Comparison of ENCODE assay signal across 1 cellular context in genomic region chr17:81705518-81706231, GRCh38.
TF ChIP-seq lines count a peak whose summit lies in the region.

No MANE protein-coding gene starts in this region.

TF ChIP-seq in WTC11, 78 proteins besides CTCF, POLR2A, EP300 and RAD21 (continued from another document):
- TF ChIP-seq AR (CRISPR knock-in tag; IDR thresholded peaks at IDR 0.05), result no peak
- TF ChIP-seq ZBTB21 (CRISPR knock-in tag; IDR thresholded peaks at IDR 0.05; ENCODE audit: borderline replicate concordance), result no peak
- no peak for TF ChIP-seq PRRX2 (CRISPR knock-in tag; IDR thresholded peaks at IDR 0.05)
- no peak for TF ChIP-seq ARID4B (CRISPR knock-in tag; IDR thresholded peaks at IDR 0.05; ENCODE audit: borderline replicate concordance)
- no peak for TF ChIP-seq TP53 (CRISPR knock-in tag; IDR thresholded peaks at IDR 0.05)
- no peak for TF ChIP-seq NR2C2 (CRISPR knock-in tag; IDR thresholded peaks at IDR 0.05)
- TF ChIP-seq ZNF281 (CRISPR knock-in tag; IDR thresholded peaks at IDR 0.05), result no peak
- no peak for TF ChIP-seq ZNF423 (CRISPR knock-in tag; IDR thresholded peaks at IDR 0.05)
- TF ChIP-seq IRF1 (CRISPR knock-in tag; IDR thresholded peaks at IDR 0.05), result no peak
- TF ChIP-seq FOXP4 (CRISPR knock-in tag; IDR thresholded peaks at IDR 0.05), result no peak
- no peak for TF ChIP-seq ELF4 (CRISPR knock-in tag; IDR thresholded peaks at IDR 0.05; ENCODE audit: low read depth)
- no peak for TF ChIP-seq NFATC4 (CRISPR knock-in tag; IDR thresholded peaks at IDR 0.05)
- no peak for TF ChIP-seq TCF7 (CRISPR knock-in tag; IDR thresholded peaks at IDR 0.05; ENCODE audit: low read depth)
TF ChIP-seq in WTC11: peak in this region for 0.
